In the genomic region with DNA sequence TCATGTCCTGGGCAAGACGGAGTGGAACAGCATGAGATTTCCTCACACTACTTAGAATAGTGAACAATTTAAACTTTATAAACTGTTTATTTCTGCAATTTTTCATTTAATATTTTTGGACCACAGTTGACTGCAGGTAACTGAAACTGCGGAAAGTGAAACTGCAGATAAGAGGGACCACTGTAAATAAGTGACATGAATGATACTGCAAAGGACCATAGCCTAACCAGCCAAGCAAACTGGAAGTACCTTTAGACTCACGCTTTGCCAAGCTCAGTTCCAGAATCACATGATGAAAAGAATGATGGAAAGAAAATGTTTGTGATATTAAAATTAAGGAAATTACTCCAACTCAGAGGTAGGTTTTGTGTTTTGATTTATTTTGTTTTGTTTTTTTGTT, we compare ENCODE assay signal across 27 cellular contexts.
"Had no signal": no experiment of that assay in that cellular context is flagged by ENCODE, and none has a peak within 500 bp of the region (broad histone marks: within the 10 kb centered on the region; RNA-seq: fewer than 3 reads in every experiment).

No MANE protein-coding gene starts in this region.

- H3K36me3 Mint-ChIP-seq: natural killer cell treated with Interleukin-12 subunit alpha and Interleukin-12 subunit beta and Interleukin-15 and Interleukin-18, amount 100 ng/mL, for 72 hours; stimulated activated naive B cell treated with anti-CD40 and anti-IgM and Interleukin-4, amounts not matched to agents 10 μg/mL and 1 μg/mL and 100 μg/mL, for 72 hours had no signal

- H3K4me1 ChIP-seq: gastroesophageal sphincter, right atrium auricular region, stomach, thyroid gland had no signal

- H3K4me3 ChIP-seq: gastroesophageal sphincter, mucosa of descending colon, right atrium auricular region, smooth muscle cell, stomach, thyroid gland had no signal

- H3K27me3 Mint-ChIP-seq: activated CD4-positive, alpha-beta memory T cell treated with anti-CD3 and anti-CD28 coated beads for 36 hours; activated CD4-positive, alpha-beta T cell treated with anti-CD3 and anti-CD28 coated beads, Interleukin-2, amount 10 ng/mL, durations not matched to agents 24 days and 14 days; activated naive CD4-positive, alpha-beta T cell treated with anti-CD3 and anti-CD28 coated beads, Interleukin-2, amount 10 ng/mL, durations not matched to agents 7 days and 5 days; activated naive CD8-positive, alpha-beta T cell treated with anti-CD3 and anti-CD28 coated beads, Interleukin-2, amount 10 ng/mL, durations not matched to agents 7 days and 5 days; effector memory CD8-positive, alpha-beta T cell; natural killer cell treated with Interleukin-12 subunit alpha and Interleukin-12 subunit beta and Interleukin-15 and Interleukin-18, amount 100 ng/mL, for 72 hours; stimulated activated naive B cell treated with anti-CD40 and anti-IgM and Interleukin-4, amounts not matched to agents 10 μg/mL and 1 μg/mL and 100 μg/mL, for 72 hours had no signal

- H3K36me3 ChIP-seq: brain microvascular endothelial cell, gastroesophageal sphincter, right atrium auricular region, stomach, thyroid gland, WERI-Rb-1 had no signal

- ATAC-seq: activated CD4-positive, CD25-positive, alpha-beta regulatory T cell treated with anti-CD3 and anti-CD28 coated beads, Interleukin-2, amount 50 U/mL, for 24 hours; effector memory CD8-positive, alpha-beta T cell; gastroesophageal sphincter; left cardiac atrium; left ventricle myocardium superior; mucosa of descending colon; natural killer cell treated with Interleukin-12 subunit alpha and Interleukin-12 subunit beta and Interleukin-15 and Interleukin-18, amount 100 ng/mL, for 72 hours; stimulated activated naive B cell treated with anti-CD40 and anti-IgM and Interleukin-4, amounts not matched to agents 10 μg/mL and 1 μg/mL and 100 μg/mL, for 72 hours had no signal

- H3K9me3 ChIP-seq: gastroesophageal sphincter, mucosa of descending colon, right atrium auricular region, stomach, thyroid gland had no signal

- H3K4me3 Mint-ChIP-seq: activated CD4-positive, alpha-beta memory T cell treated with anti-CD3 and anti-CD28 coated beads for 36 hours; activated CD4-positive, alpha-beta T cell treated with anti-CD3 and anti-CD28 coated beads, Interleukin-2, amount 10 ng/mL, durations not matched to agents 24 days and 14 days; activated naive CD4-positive, alpha-beta T cell treated with anti-CD3 and anti-CD28 coated beads, Interleukin-2, amount 10 ng/mL, durations not matched to agents 7 days and 5 days; activated naive CD8-positive, alpha-beta T cell treated with anti-CD3 and anti-CD28 coated beads, Interleukin-2, amount 10 ng/mL, durations not matched to agents 7 days and 5 days; activated T-helper 1 cell treated with anti-CD3 and anti-CD28 coated beads, Interleukin-12 subunit alpha, Interleukin-12 subunit beta, Interleukin-2, Interleukin-4 antibody, amounts not matched to agents 30 ng/mL and 10 ng/mL and 1 ng/mL, durations not matched to agents 14 hours and 24 hours and 36 hours; effector memory CD8-positive, alpha-beta T cell; natural killer cell treated with Interleukin-12 subunit alpha and Interleukin-12 subunit beta and Interleukin-15 and Interleukin-18, amount 100 ng/mL, for 72 hours; stimulated activated naive B cell treated with anti-CD40 and anti-IgM and Interleukin-4, amounts not matched to agents 10 μg/mL and 1 μg/mL and 100 μg/mL, for 72 hours had no signal

- H3K27me3 ChIP-seq: brain microvascular endothelial cell, gastroesophageal sphincter, right atrium auricular region, stomach, thyroid gland had no signal

- H3K9me3 Mint-ChIP-seq: activated CD4-positive, alpha-beta memory T cell treated with anti-CD3 and anti-CD28 coated beads for 36 hours; activated naive CD4-positive, alpha-beta T cell treated with anti-CD3 and anti-CD28 coated beads, Interleukin-2, amount 10 ng/mL, durations not matched to agents 7 days and 5 days; effector memory CD8-positive, alpha-beta T cell; natural killer cell treated with Interleukin-12 subunit alpha and Interleukin-12 subunit beta and Interleukin-15 and Interleukin-18, amount 100 ng/mL, for 72 hours; stimulated activated naive B cell treated with anti-CD40 and anti-IgM and Interleukin-4, amounts not matched to agents 10 μg/mL and 1 μg/mL and 100 μg/mL, for 72 hours had no signal

- H3K27ac Mint-ChIP-seq: activated CD4-positive, alpha-beta memory T cell treated with anti-CD3 and anti-CD28 coated beads for 36 hours; activated CD4-positive, alpha-beta T cell treated with anti-CD3 and anti-CD28 coated beads, Interleukin-2, amount 10 ng/mL, durations not matched to agents 24 days and 14 days; activated naive CD4-positive, alpha-beta T cell treated with anti-CD3 and anti-CD28 coated beads, Interleukin-2, amount 10 ng/mL, durations not matched to agents 7 days and 5 days; activated naive CD8-positive, alpha-beta T cell treated with anti-CD3 and anti-CD28 coated beads, Interleukin-2, amount 10 ng/mL, durations not matched to agents 7 days and 5 days; activated T-helper 1 cell treated with anti-CD3 and anti-CD28 coated beads, Interleukin-12 subunit alpha, Interleukin-12 subunit beta, Interleukin-2, Interleukin-4 antibody, amounts not matched to agents 30 ng/mL and 10 ng/mL and 1 ng/mL, durations not matched to agents 14 hours and 24 hours and 36 hours; natural killer cell treated with Interleukin-12 subunit alpha and Interleukin-12 subunit beta and Interleukin-15 and Interleukin-18, amount 100 ng/mL, for 72 hours; stimulated activated naive B cell treated with anti-CD40 and anti-IgM and Interleukin-4, amounts not matched to agents 10 μg/mL and 1 μg/mL and 100 μg/mL, for 72 hours had no signal

- H3K4me2 ChIP-seq: smooth muscle cell had no signal

- DNase-seq: activated CD4-positive, alpha-beta memory T cell treated with anti-CD3 and anti-CD28 coated beads for 36 hours; activated CD4-positive, alpha-beta T cell treated with anti-CD3 and anti-CD28 coated beads, Interleukin-2, amount 10 ng/mL, durations not matched to agents 24 days and 14 days; activated CD8-positive, alpha-beta memory T cell treated with anti-CD3 and anti-CD28 coated beads, Interleukin-2, amount 50 U/mL, for 4 hours; activated effector memory CD4-positive, alpha-beta T cell treated with anti-CD3 and anti-CD28 coated beads, Interleukin-2, amount 50 U/mL, for 16 hours; activated naive CD4-positive, alpha-beta T cell treated with anti-CD3 and anti-CD28 coated beads, Interleukin-2, amount 10 ng/mL, durations not matched to agents 7 days and 5 days; activated naive CD8-positive, alpha-beta T cell treated with anti-CD3 and anti-CD28 coated beads, Interleukin-2, amount 10 ng/mL, durations not matched to agents 7 days and 5 days; activated T-cell treated with anti-CD3 and anti-CD28 coated beads, Interleukin-2, amount 50 U/mL, for 1 hour; brain microvascular endothelial cell; cortex of kidney; effector memory CD8-positive, alpha-beta T cell; head of caudate nucleus; hippocampal formation; left cardiac atrium; left ventricle myocardium superior; mucosa of descending colon; stimulated activated CD4-positive, alpha-beta T cell treated with anti-CD3 and anti-CD28 coated beads, Interleukin-1b, Interleukin-23, amount 100 ng/mL, for 48 hours; stimulated activated CD4-positive, alpha-beta T cell treated with anti-CD3 and anti-CD28 coated beads, Interleukin-4, amount 100 ng/mL, for 4 hours; stimulated activated naive B cell treated with anti-CD40 and anti-IgM and Interleukin-4, amounts not matched to agents 10 μg/mL and 1 μg/mL and 100 μg/mL, for 72 hours; stomach; thyroid gland; WERI-Rb-1 had no signal

- H3K27ac ChIP-seq: brain microvascular endothelial cell, gastroesophageal sphincter, right atrium auricular region, stomach, thyroid gland, WERI-Rb-1 had no signal
